Comparison of ENCODE assay signal across 33 cellular contexts in genomic region chr17:9594065-9594464, GRCh38. TPM values are rescaled to one million over a fixed set of nuclear protein-coding genes. Genes with fewer than 3 reads are reported as not detected.
"Had no signal": no experiment of that assay in that cellular context is flagged by ENCODE, and none has a peak within 500 bp of the region (broad histone marks: within the 10 kb centered on the region; RNA-seq: fewer than 3 reads in every experiment).

No MANE protein-coding gene starts in this region.

- H3K4me3 ChIP-seq: adrenal gland, body of pancreas, coronary artery, esophagus squamous epithelium, gastroesophageal sphincter, heart right ventricle had no signal

- H3K4me1 Mint-ChIP-seq: activated CD4-positive, alpha-beta T cell treated with anti-CD3 and anti-CD28 coated beads, Interleukin-2, amount 10 ng/mL, durations not matched to agents 7 days and 5 days; activated naive CD8-positive, alpha-beta T cell treated with anti-CD3 and anti-CD28 coated beads, Interleukin-2, amount 50 U/mL, for 24 hours; activated T-helper 17 cell treated with anti-CD3 and anti-CD28 coated beads, Interleukin-2, amount 50 U/mL, for 72 hours had no signal

- H3K27ac Mint-ChIP-seq: activated CD4-positive, alpha-beta T cell treated with anti-CD3 and anti-CD28 coated beads, Interleukin-2, amount 10 ng/mL, durations not matched to agents 7 days and 5 days; activated CD8-positive, alpha-beta T cell treated with anti-CD3 and anti-CD28 coated beads for 36 hours; activated naive CD8-positive, alpha-beta T cell; activated naive CD8-positive, alpha-beta T cell treated with anti-CD3 and anti-CD28 coated beads, Interleukin-2, amount 50 U/mL, for 24 hours; activated T-helper 17 cell treated with anti-CD3 and anti-CD28 coated beads, Interleukin-2, amount 50 U/mL, for 72 hours; effector memory CD8-positive, alpha-beta T cell had no signal

- DNase-seq: activated CD4-positive, alpha-beta T cell treated with anti-CD3 and anti-CD28 coated beads for 4 hours; activated CD4-positive, alpha-beta T cell treated with anti-CD3 and anti-CD28 coated beads, Interleukin-2, amount 10 ng/mL, durations not matched to agents 7 days and 5 days; activated CD4-positive, alpha-beta T cell treated with anti-CD3 and anti-CD28 coated beads, Interleukin-2, amount 50 U/mL, for 4 hours; activated CD4-positive, CD25-positive, alpha-beta regulatory T cell; activated CD4-positive, CD25-positive, alpha-beta regulatory T cell treated with anti-CD3 and anti-CD28 coated beads, Interleukin-2, amount 50 U/mL, for 72 hours; activated CD8-positive, alpha-beta memory T cell treated with anti-CD3 and anti-CD28 coated beads for 24 hours; activated CD8-positive, alpha-beta T cell treated with anti-CD3 and anti-CD28 coated beads for 36 hours; activated effector memory CD4-positive, alpha-beta T cell treated with Interleukin-2 at 50 U/mL for 16 hours; activated gamma-delta T cell treated with Interleukin-2 at 50 U/mL for 16 hours; activated naive CD4-positive, alpha-beta T cell treated with anti-CD3 and anti-CD28 coated beads, Interleukin-2, amount 50 U/mL, for 16 hours; activated naive CD4-positive, alpha-beta T cell treated with Interleukin-2 at 50 U/mL for 16 hours; activated naive CD8-positive, alpha-beta T cell treated with anti-CD3 and anti-CD28 coated beads, Interleukin-2, amount 50 U/mL, for 24 hours; activated T-cell treated with anti-CD3 and anti-CD28 coated beads, Interleukin-2, amount 50 U/mL, for 4 hours; adrenal gland; amygdala; body of pancreas; dermis blood vessel endothelial cell; effector CD4-positive, alpha-beta T cell; effector memory CD8-positive, alpha-beta T cell; erythroblast; esophagus squamous epithelium; foreskin melanocyte; heart right ventricle; T-helper 2 cell had no signal

- ATAC-seq: activated CD8-positive, alpha-beta T cell treated with anti-CD3 and anti-CD28 coated beads for 36 hours; activated naive CD8-positive, alpha-beta T cell treated with anti-CD3 and anti-CD28 coated beads, Interleukin-2, amount 50 U/mL, for 24 hours; activated T-cell treated with anti-CD3 and anti-CD28 coated beads, Interleukin-2, amount 50 U/mL, for 4 hours; activated T-helper 17 cell treated with anti-CD3 and anti-CD28 coated beads, Interleukin-2, amount 50 U/mL, for 72 hours; body of pancreas; effector memory CD8-positive, alpha-beta T cell; gastroesophageal sphincter; heart right ventricle had no signal

- H3K36me3 Mint-ChIP-seq: activated naive CD8-positive, alpha-beta T cell had no signal

- H3K9me3 ChIP-seq: adrenal gland, body of pancreas, esophagus squamous epithelium, gastroesophageal sphincter, heart right ventricle had no signal

- H3K4me1 ChIP-seq: adrenal gland, body of pancreas, esophagus squamous epithelium, gastroesophageal sphincter, heart right ventricle had no signal

- H3K27ac ChIP-seq: adrenal gland, body of pancreas, coronary artery, esophagus squamous epithelium, gastroesophageal sphincter, heart right ventricle had no signal

- H3K4me3 Mint-ChIP-seq: activated CD4-positive, alpha-beta T cell treated with anti-CD3 and anti-CD28 coated beads, Interleukin-2, amount 10 ng/mL, durations not matched to agents 7 days and 5 days; activated CD8-positive, alpha-beta T cell treated with anti-CD3 and anti-CD28 coated beads for 36 hours; activated naive CD8-positive, alpha-beta T cell; activated naive CD8-positive, alpha-beta T cell treated with anti-CD3 and anti-CD28 coated beads, Interleukin-2, amount 50 U/mL, for 24 hours; activated T-cell treated with anti-CD3 and anti-CD28 coated beads, Interleukin-2, amount 50 U/mL, for 4 hours; activated T-helper 17 cell treated with anti-CD3 and anti-CD28 coated beads, Interleukin-2, amount 50 U/mL, for 72 hours; effector memory CD8-positive, alpha-beta T cell had no signal

- H3K27me3 ChIP-seq: adrenal gland, body of pancreas, esophagus squamous epithelium, gastroesophageal sphincter had no signal

- H3K36me3 ChIP-seq: adrenal gland, esophagus squamous epithelium, gastroesophageal sphincter, heart right ventricle had no signal

- H3K9me3 Mint-ChIP-seq: activated CD4-positive, alpha-beta T cell treated with anti-CD3 and anti-CD28 coated beads, Interleukin-2, amount 10 ng/mL, durations not matched to agents 7 days and 5 days; activated CD8-positive, alpha-beta T cell treated with anti-CD3 and anti-CD28 coated beads for 36 hours; activated naive CD8-positive, alpha-beta T cell treated with anti-CD3 and anti-CD28 coated beads, Interleukin-2, amount 50 U/mL, for 24 hours; activated T-cell treated with anti-CD3 and anti-CD28 coated beads, Interleukin-2, amount 50 U/mL, for 4 hours; activated T-helper 17 cell treated with anti-CD3 and anti-CD28 coated beads, Interleukin-2, amount 50 U/mL, for 72 hours; effector memory CD8-positive, alpha-beta T cell had no signal

RNA-seq across cellular contexts. Expression of gene CFAP52, which starts 17.6 kb away (rescaled TPM):
- total RNA-seq: activated CD4-positive, alpha-beta T cell treated with anti-CD3 and anti-CD28 coated beads, Interleukin-2, amount 10 ng/mL, durations not matched to agents 7 days and 5 days; activated CD8-positive, alpha-beta T cell treated with anti-CD3 and anti-CD28 coated beads for 36 hours; activated T-cell treated with anti-CD3 and anti-CD28 coated beads, Interleukin-2, amount 50 U/mL, for 4 hours; activated T-helper 17 cell treated with anti-CD3 and anti-CD28 coated beads, Interleukin-2, amount 50 U/mL, for 72 hours; body of pancreas; dermis blood vessel endothelial cell; esophagus squamous epithelium; glomerular endothelial cell; T-helper 1 cell treated with Interleukin-12 subunit alpha and Interleukin-12 subunit beta and Interleukin-4 antibody, amounts not matched to agents 30 ng/mL and 1 ng/mL, for 36 hours had no signal
- polyA plus RNA-seq: aorta, fibroblast of lung, heart right ventricle had no signal

RNA-seq across cellular contexts. Expression of gene USP43, which starts 51.3 kb away (rescaled TPM):
- total RNA-seq: fibroblast of villous mesenchyme, heart right ventricle had no signal
